ENCODE assay signal across 15 cellular contexts in genomic region chr6:143223895-143224294, GRCh38.
DNase-seq lines count a peak whose midpoint lies in the region; ATAC-seq, FAIRE-seq and TF ChIP-seq lines count a peak whose summit lies in the region.
"Had no signal": no experiment of that assay in that cellular context is flagged by ENCODE, and none has a peak within 500 bp of the region (broad histone marks: within the 10 kb centered on the region; RNA-seq: fewer than 3 reads in every experiment).

No MANE protein-coding gene starts in this region.

- no peak for FAIRE-seq in keratinocyte (lab: Jason Lieb, UNC)

- H3K9me3 ChIP-seq in keratinocyte (ENCODE audit: control insufficient read depth, low read depth, low read length) (no peaks in the 10 kb centered on the region), skeletal muscle satellite cell (replicated peaks; ENCODE audit: low read length) (no peaks in the 10 kb centered on the region)

- H3K9me3 Mint-ChIP-seq in stimulated activated naive CD8-positive, alpha-beta T cell treated with anti-CD3 and anti-CD28 coated beads, Interleukin-15, amount 100 ng/mL, for 72 hours: peaks cover 0 to 6% of the 10 kb centered on the region in 2 donors

- H2AFZ ChIP-seq in keratinocyte (ENCODE audit: control insufficient read depth, low read length): no peak overlapping the region

- H4K20me1 ChIP-seq in keratinocyte (ENCODE audit: control insufficient read depth, extremely low read depth, insufficient read depth, low read length): no peaks in the 10 kb centered on the region

- DNase-seq in G401 (ENCODE audit: low spot score): peak; percentile 45
- peak; percentile 28 for DNase-seq in dermis blood vessel endothelial cell
- DNase-seq in keratinocyte (ENCODE audit: low read depth, low spot score): no peak
- DNase-seq in RKO (ENCODE audit: low spot score): no peak
- no peak for DNase-seq in stimulated activated naive CD8-positive, alpha-beta T cell treated with anti-CD3 and anti-CD28 coated beads, Interleukin-15, amount 100 ng/mL, for 72 hours
- no peak for DNase-seq in activated effector memory CD4-positive, alpha-beta T cell treated with Interleukin-2 at 50 U/mL for 16 hours
- no peak for DNase-seq in NCI-H2081 (lab: John Stamatoyannopoulos, UW)
- DNase-seq: activated CD4-positive, alpha-beta T cell treated with anti-CD3 and anti-CD28 coated beads for 4 hours; activated gamma-delta T cell treated with Interleukin-2 at 50 U/mL for 16 hours; CD4-positive, CD25-positive, alpha-beta regulatory T cell; cerebellar nuclear complex; NCI-H1048 had no signal

- dilution Hi-C loops in keratinocyte (cut with MboI; ENCODE audit: extremely low pct_ligation_motif_present, low sequenced_read_pairs): no loop called here

- H3K9me1 ChIP-seq in keratinocyte (ENCODE audit: control insufficient read depth, extremely low read depth, insufficient read depth, low read length): no peaks in the 10 kb centered on the region

- H3K4me1 Mint-ChIP-seq in stimulated activated naive CD8-positive, alpha-beta T cell treated with anti-CD3 and anti-CD28 coated beads, Interleukin-15, amount 100 ng/mL, for 72 hours: peaks cover 5% of the 10 kb centered on the region
- H3K4me1 Mint-ChIP-seq: CD4-positive, CD25-positive, alpha-beta regulatory T cell had no signal

- H3K79me2 ChIP-seq in keratinocyte (ENCODE audit: control insufficient read depth, insufficient read depth, low read length): no peaks in the 10 kb centered on the region

- no peak overlapping the region for H3K4me3 Mint-ChIP-seq in stimulated activated naive CD8-positive, alpha-beta T cell treated with anti-CD3 and anti-CD28 coated beads, Interleukin-15, amount 100 ng/mL, for 72 hours
- H3K4me3 Mint-ChIP-seq: CD4-positive, CD25-positive, alpha-beta regulatory T cell had no signal

- in situ Hi-C loops in G401 (cut with HindIII; ENCODE audit: low sequenced_read_pairs): no loop called here

- no peak overlapping the region for H3K4me2 ChIP-seq in keratinocyte (ENCODE audit: control insufficient read depth, extremely low read depth, insufficient read depth, low read depth, low read length)
- peak overlapping the region; percentile 34 for H3K4me2 ChIP-seq in skeletal muscle satellite cell (ENCODE audit: low read length)

- H3K9ac ChIP-seq in keratinocyte (ENCODE audit: control insufficient read depth, extremely low read depth, insufficient read depth, low read length) (no peak overlapping the region), skeletal muscle satellite cell (ENCODE audit: low read depth, low read length) (no peak overlapping the region)

- H3K4me1 ChIP-seq in keratinocyte (ENCODE audit: control insufficient read depth, extremely low read depth, insufficient read depth, low read length): peaks cover 23% of the 10 kb centered on the region
- H3K4me1 ChIP-seq in skeletal muscle satellite cell (ENCODE audit: control insufficient read depth, insufficient read depth, low read length): peaks cover 13% of the 10 kb centered on the region

- no peak for TF ChIP-seq CTCF in keratinocyte (optimal IDR thresholded peaks at IDR 0.05 in 1 of 3, IDR thresholded peaks at IDR 0.05 in 1 of 3, conservative IDR thresholded peaks at IDR 0.05 in 1 of 3; ENCODE audit: extremely low read depth in 1 of 3, insufficient read depth in 2 of 3, low read length in 3 of 3)

- H3K4me3 ChIP-seq in keratinocyte (ENCODE audit: control insufficient read depth in 2 of 3, extremely low read depth in 1 of 3, insufficient read depth in 2 of 3, low read depth in 1 of 3, low read length in 3 of 3) (no peak overlapping the region), skeletal muscle satellite cell (ENCODE audit: low read length) (peak overlapping the region; percentile 24)
- H3K4me3 ChIP-seq: SK-N-MC had no signal

- no peak for ATAC-seq in stimulated activated naive CD8-positive, alpha-beta T cell treated with anti-CD3 and anti-CD28 coated beads, Interleukin-15, amount 100 ng/mL, for 72 hours

- H3K36me3 ChIP-seq in keratinocyte (ENCODE audit: control insufficient read depth in 2 of 2, extremely low read depth in 1 of 2, insufficient read depth in 2 of 2, low read length in 2 of 2): peaks cover 0 to 2% of the 10 kb centered on the region in 2 experiments
- no peaks in the 10 kb centered on the region for H3K36me3 ChIP-seq in skeletal muscle satellite cell (ENCODE audit: insufficient read depth, low read length)

- H3K27me3 Mint-ChIP-seq in stimulated activated naive CD8-positive, alpha-beta T cell treated with anti-CD3 and anti-CD28 coated beads, Interleukin-15, amount 100 ng/mL, for 72 hours: no peaks in the 10 kb centered on the region
- H3K27me3 Mint-ChIP-seq: CD4-positive, CD25-positive, alpha-beta regulatory T cell had no signal

- H3K27me3 ChIP-seq in keratinocyte (ENCODE audit: control insufficient read depth, extremely low read depth, insufficient read depth, low read length) (no peaks in the 10 kb centered on the region), skeletal muscle satellite cell (ENCODE audit: control insufficient read depth, insufficient read depth, low read length) (no peaks in the 10 kb centered on the region)

- no peak overlapping the region for H3K27ac Mint-ChIP-seq in stimulated activated naive CD8-positive, alpha-beta T cell treated with anti-CD3 and anti-CD28 coated beads, Interleukin-15, amount 100 ng/mL, for 72 hours
- H3K27ac Mint-ChIP-seq: CD4-positive, CD25-positive, alpha-beta regulatory T cell had no signal

- H3K27ac ChIP-seq in keratinocyte (ENCODE audit: control insufficient read depth, insufficient read depth, low read length): peak overlapping the region; percentile 26
- H3K27ac ChIP-seq: HL-60, SK-N-MC had no signal

Comparison
In these comparisons a context has a peak if more than half of its experiments do, and no peak if none do; other contexts are left out.
1. DNase-seq: peak in G401 (single experiment) and dermis blood vessel endothelial cell (single experiment); none in keratinocyte (single experiment), RKO (single experiment), stimulated activated naive CD8-positive, alpha-beta T cell treated with anti-CD3 and anti-CD28 coated beads, Interleukin-15, amount 100 ng/mL, for 72 hours (0 of 2), activated effector memory CD4-positive, alpha-beta T cell treated with Interleukin-2 at 50 U/mL for 16 hours (single experiment) and NCI-H2081 (0 of 2).